In genomic region chr14:91286530-91286937, GRCh38 we compare ENCODE assay signal across 8 cellular contexts. TPM values are rescaled to one million over a fixed set of nuclear protein-coding genes. Genes with fewer than 3 reads are reported as not detected.
DNase-seq lines count a peak whose midpoint lies in the region; ATAC-seq and TF ChIP-seq lines count a peak whose summit lies in the region.

No MANE protein-coding gene starts in this region.

- H3K4me1 ChIP-seq in prostate gland (replicated peaks) (no peaks in the 10 kb centered on the region), vagina (peaks cover 25% of the 10 kb centered on the region)

- ATAC-seq in Right ventricle myocardium superior (ENCODE audit: poor library complexity) (peak; percentile 75), HG03108 (IDR thresholded peaks at IDR 0.05; ENCODE audit: unreplicated experiment) (no peak)

- no peaks in the 10 kb centered on the region for H3K9me3 Mint-ChIP-seq in activated naive CD8-positive, alpha-beta T cell (ENCODE audit: low read depth)

- intact Hi-C loops in Right ventricle myocardium superior (cut with DNase I): no loop called here
- intact Hi-C loops in prostate gland (cut with DNase I): loop anchor here (1.0 to 10.0 kb wide), 2 partner anchors 109 to 222 kb away; partner anchors contain the start of gene RPS6KA5
- intact Hi-C loops in vagina (cut with DNase I): loop anchor here (2.0 to 5.0 kb wide), 2 partner anchors 110 to 379 kb away; no protein-coding TSS in a partner anchor

- TF ChIP-seq POLR2A in prostate gland (IDR thresholded peaks at IDR 0.05): no peak
- no peak for TF ChIP-seq POLR2A in vagina (IDR thresholded peaks at IDR 0.05)

- no peaks in the 10 kb centered on the region for H3K36me3 ChIP-seq in prostate gland
- H3K36me3 ChIP-seq in vagina: peaks cover 0 to 17% of the 10 kb centered on the region in 2 donors

- no peaks in the 10 kb centered on the region for H3K27me3 Mint-ChIP-seq in activated naive CD8-positive, alpha-beta T cell

- peaks cover 11% of the 10 kb centered on the region for H3K4me1 Mint-ChIP-seq in activated naive CD8-positive, alpha-beta T cell (ENCODE audit: low read depth)

- H3K36me3 Mint-ChIP-seq in activated naive CD8-positive, alpha-beta T cell: peaks cover 5% of the 10 kb centered on the region

- DNase-seq in MV-4-11 (lab: John Stamatoyannopoulos, UW) (peak; percentile 58), SW 1271 (lab: John Stamatoyannopoulos, UW) (peak; percentile 34 to 76), Right ventricle myocardium superior (peak; percentile 85), prostate gland (ENCODE audit: low spot score) (peak; percentile 75), vagina (ENCODE audit: extremely low spot score in 2 of 2) (no peak)

- WGBS in prostate gland: 31% methylated on average over 7 of the region's 7 CpGs

- no peak overlapping the region for H3K4me3 Mint-ChIP-seq in activated naive CD8-positive, alpha-beta T cell

- H3K27me3 ChIP-seq in prostate gland (replicated peaks; ENCODE audit: insufficient read depth) (no peaks in the 10 kb centered on the region), vagina (no peaks in the 10 kb centered on the region)

- no peak overlapping the region for H3K27ac ChIP-seq in prostate gland
- no peak overlapping the region for H3K27ac ChIP-seq in vagina

- TF ChIP-seq CTCF in GM12872 (IDR thresholded peaks at IDR 0.05; ENCODE audit: insufficient read depth, low read depth, low read length) (peak; percentile 88), prostate gland (IDR thresholded peaks at IDR 0.05) (peak; percentile 91 to 97 (median 92)), vagina (IDR thresholded peaks at IDR 0.05) (peak; percentile 75 to 96 (median 91))

- H3K9me3 ChIP-seq in prostate gland (no peaks in the 10 kb centered on the region), vagina (no peaks in the 10 kb centered on the region)

- no peak overlapping the region for H3K4me3 ChIP-seq in prostate gland
- no peak overlapping the region for H3K4me3 ChIP-seq in vagina

- H3K27ac Mint-ChIP-seq in activated naive CD8-positive, alpha-beta T cell: peak overlapping the region; percentile 87

RNA-seq across cellular contexts. Expression of gene GPR68, which starts 42.0 kb away (rescaled TPM):
- 0.13 TPM for total RNA-seq in Right ventricle myocardium superior
- 1 to 10 TPM in 1 of 2 donors, under 1 TPM in 1; 0.87 to 3.0 TPM for total RNA-seq in prostate gland
- total RNA-seq in vagina: 4.2 TPM

Comparison
In these comparisons a context has a peak if more than half of its experiments do, and no peak if none do; other contexts are left out.
1. DNase-seq: peak in MV-4-11 (single experiment), SW 1271 (2 of 2), Right ventricle myocardium superior (single experiment) and prostate gland (single experiment); none in vagina (0 of 2).
2. Peak in every context shown above with its lines, with median percentiles within 50 percentile points of each other: CTCF ChIP-seq.